In the genomic region with DNA sequence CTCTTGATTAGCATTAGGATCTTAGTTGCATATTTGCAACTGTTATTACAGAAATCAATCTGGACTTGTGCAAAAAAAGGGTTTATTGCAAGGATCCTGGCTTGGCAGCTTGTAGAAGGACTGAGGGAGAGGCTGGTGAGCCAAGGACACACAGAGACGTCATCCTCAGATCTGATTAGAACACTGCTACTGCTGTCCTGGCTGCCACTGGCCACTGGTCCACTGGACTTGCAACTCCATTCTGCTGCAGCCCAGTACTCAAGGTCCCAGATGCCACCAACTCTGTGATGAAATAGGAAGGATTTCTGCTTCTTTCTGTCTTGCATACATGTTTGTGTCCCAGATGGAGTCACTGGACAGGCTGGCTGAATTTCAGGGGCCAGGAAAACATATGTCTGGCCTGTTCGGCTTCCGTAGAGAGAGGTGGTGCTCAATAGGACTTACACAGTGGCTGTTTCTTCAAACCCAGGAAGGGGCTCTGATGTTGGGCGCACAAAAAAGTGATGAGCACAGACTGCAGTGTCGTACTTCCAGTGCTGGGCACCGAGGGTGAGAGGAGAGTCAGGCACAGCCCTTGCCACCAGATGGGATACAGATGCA, we compare ENCODE assay signal across 16 cellular contexts.
DNase-seq lines count a peak whose midpoint lies in the region; ATAC-seq and TF ChIP-seq lines count a peak whose summit lies in the region.
"Had no signal": no experiment of that assay in that cellular context is flagged by ENCODE, and none has a peak within 500 bp of the region (broad histone marks: within the 10 kb centered on the region; RNA-seq: fewer than 3 reads in every experiment).

No MANE protein-coding gene starts in this region.

- no peaks in the 10 kb centered on the region for H3K4me1 Mint-ChIP-seq in activated CD8-positive, alpha-beta memory T cell treated with anti-CD3 and anti-CD28 coated beads, Interleukin-2, amount 10 ng/mL, durations not matched to agents 7 days and 5 days
- no peaks in the 10 kb centered on the region for H3K4me1 Mint-ChIP-seq in activated naive CD4-positive, alpha-beta T cell treated with anti-CD3 and anti-CD28 coated beads, Interleukin-2, amount 10 ng/mL, durations not matched to agents 7 days and 5 days

- CTCF ChIA-PET in activated CD8-positive, alpha-beta memory T cell treated with anti-CD3 and anti-CD28 coated beads, Interleukin-2, amount 10 ng/mL, durations not matched to agents 7 days and 5 days (lab: Charles Lee) = interaction anchor here (0.7 kb wide), 1 partner anchor 843 kb away, joined by 3 read pairs; no protein-coding TSS in a partner anchor
- CTCF ChIA-PET in activated naive CD4-positive, alpha-beta T cell treated with anti-CD3 and anti-CD28 coated beads, Interleukin-2, amount 10 ng/mL, durations not matched to agents 7 days and 5 days (lab: Charles Lee) = no interaction called here

- TF ChIP-seq POLR2A in adrenal gland (IDR thresholded peaks at IDR 0.05) (no peak), esophagus squamous epithelium (IDR thresholded peaks at IDR 0.05) (no peak)

- no peaks in the 10 kb centered on the region for H3K4me1 ChIP-seq in adrenal gland (replicated peaks in 1 of 2)
- H3K4me1 ChIP-seq in esophagus squamous epithelium = peaks cover 0 to 13% (median 0%) of the 10 kb centered on the region in 3 donors
- H3K4me1 ChIP-seq: BE2C had no signal

- TF ChIP-seq CTCF in adrenal gland (IDR thresholded peaks at IDR 0.05) (peak in 3 of 6 experiments; percentile 4 to 23 (median 21)), esophagus squamous epithelium (IDR thresholded peaks at IDR 0.05) (no peak)

- peak overlapping the region in 2 of 5 donors; percentile 9 to 41 for H3K27ac ChIP-seq in adrenal gland
- H3K27ac ChIP-seq in esophagus squamous epithelium = peak overlapping the region in 3 of 4 donors; percentile 9 to 21 (median 16)

- H3K9me3 ChIP-seq in adrenal gland (replicated peaks in 1 of 3) (no peaks in the 10 kb centered on the region), esophagus squamous epithelium (peaks cover 0 to 15% (median 6%) of the 10 kb centered on the region in 3 donors)

- H3K4me3 Mint-ChIP-seq in activated CD8-positive, alpha-beta memory T cell treated with anti-CD3 and anti-CD28 coated beads, Interleukin-2, amount 10 ng/mL, durations not matched to agents 7 days and 5 days = no peak overlapping the region
- no peak overlapping the region for H3K4me3 Mint-ChIP-seq in activated naive CD4-positive, alpha-beta T cell treated with anti-CD3 and anti-CD28 coated beads, Interleukin-2, amount 10 ng/mL, durations not matched to agents 7 days and 5 days
- H3K4me3 Mint-ChIP-seq: CD4-positive, alpha-beta T cell had no signal

- no peak overlapping the region for H3K27ac Mint-ChIP-seq in activated CD8-positive, alpha-beta memory T cell treated with anti-CD3 and anti-CD28 coated beads, Interleukin-2, amount 10 ng/mL, durations not matched to agents 7 days and 5 days
- no peak overlapping the region for H3K27ac Mint-ChIP-seq in activated naive CD4-positive, alpha-beta T cell treated with anti-CD3 and anti-CD28 coated beads, Interleukin-2, amount 10 ng/mL, durations not matched to agents 7 days and 5 days
- H3K27ac Mint-ChIP-seq: CD4-positive, alpha-beta T cell had no signal

- H3K27me3 ChIP-seq in adrenal gland (no peaks in the 10 kb centered on the region), esophagus squamous epithelium (no peaks in the 10 kb centered on the region)
- H3K27me3 ChIP-seq: BE2C had no signal

- no peak overlapping the region for H3K4me3 ChIP-seq in adrenal gland
- H3K4me3 ChIP-seq in esophagus squamous epithelium = no peak overlapping the region

- WGBS in adrenal gland, 4 donors = 82 to 85% (median 83%) methylated on average over 6 of the region's 6 CpGs
- 79 to 84% methylated on average over 6 of the region's 6 CpGs for WGBS in esophagus squamous epithelium, 2 donors

- H3K36me3 ChIP-seq in adrenal gland (replicated peaks in 1 of 2) (no peaks in the 10 kb centered on the region), esophagus squamous epithelium (no peaks in the 10 kb centered on the region)
- H3K36me3 ChIP-seq: BE2C had no signal

- no peaks in the 10 kb centered on the region for H3K9me3 Mint-ChIP-seq in activated CD8-positive, alpha-beta memory T cell treated with anti-CD3 and anti-CD28 coated beads, Interleukin-2, amount 10 ng/mL, durations not matched to agents 7 days and 5 days (ENCODE audit: low read depth)
- H3K9me3 Mint-ChIP-seq in activated naive CD4-positive, alpha-beta T cell treated with anti-CD3 and anti-CD28 coated beads, Interleukin-2, amount 10 ng/mL, durations not matched to agents 7 days and 5 days = no peaks in the 10 kb centered on the region

- no peak for ATAC-seq in activated CD8-positive, alpha-beta memory T cell treated with anti-CD3 and anti-CD28 coated beads, Interleukin-2, amount 10 ng/mL, durations not matched to agents 7 days and 5 days
- ATAC-seq in GM19397 (IDR thresholded peaks at IDR 0.05; ENCODE audit: unreplicated experiment) = no peak

- no peaks in the 10 kb centered on the region for H3K36me3 Mint-ChIP-seq in activated CD8-positive, alpha-beta memory T cell treated with anti-CD3 and anti-CD28 coated beads, Interleukin-2, amount 10 ng/mL, durations not matched to agents 7 days and 5 days
- H3K36me3 Mint-ChIP-seq in activated naive CD4-positive, alpha-beta T cell treated with anti-CD3 and anti-CD28 coated beads, Interleukin-2, amount 10 ng/mL, durations not matched to agents 7 days and 5 days = no peaks in the 10 kb centered on the region

- H3K27me3 Mint-ChIP-seq in activated CD8-positive, alpha-beta memory T cell treated with anti-CD3 and anti-CD28 coated beads, Interleukin-2, amount 10 ng/mL, durations not matched to agents 7 days and 5 days = peaks cover 16% of the 10 kb centered on the region
- peaks cover 11% of the 10 kb centered on the region for H3K27me3 Mint-ChIP-seq in activated naive CD4-positive, alpha-beta T cell treated with anti-CD3 and anti-CD28 coated beads, Interleukin-2, amount 10 ng/mL, durations not matched to agents 7 days and 5 days

- intact Hi-C loops in adrenal gland (cut with DNase I) (no loop called here), esophagus squamous epithelium (cut with DNase I) (no loop called here), posterior vena cava (cut with DNase I) (no loop called here)

- peak; percentile 5 for DNase-seq in activated CD8-positive, alpha-beta memory T cell treated with anti-CD3 and anti-CD28 coated beads, Interleukin-2, amount 10 ng/mL, durations not matched to agents 7 days and 5 days
- DNase-seq in adrenal gland (peak; percentile 60 to 94 (median 86)), esophagus squamous epithelium (lab: John Stamatoyannopoulos, UW) (no peak), posterior vena cava (ENCODE audit: low spot score) (peak; percentile 28), MV-4-11 (lab: John Stamatoyannopoulos, UW) (no peak)
- DNase-seq in activated naive CD4-positive, alpha-beta T cell treated with anti-CD3 and anti-CD28 coated beads, Interleukin-2, amount 10 ng/mL, durations not matched to agents 7 days and 5 days = no peak
- DNase-seq: BE2C; CD4-positive, alpha-beta T cell; HCEC 1CT; IMR-90; NCI-H1105 treated with DMSO at 0.1 percent for 48 hours; NCI-H187; NCI-H526 treated with DMSO at 0.1 percent for 48 hours; NK-92 treated with Interleukin-12 subunit alpha and Interleukin-12 subunit beta, amount 100 ng/mL, for 24 hours; SIG-M5 had no signal

Comparison
In these comparisons a context has a peak if more than half of its experiments do, and no peak if none do; other contexts are left out.
1. DNase-seq: peak in activated CD8-positive, alpha-beta memory T cell treated with anti-CD3 and anti-CD28 coated beads, Interleukin-2, amount 10 ng/mL, durations not matched to agents 7 days and 5 days (single experiment), adrenal gland (7 of 7) and posterior vena cava (single experiment); none in esophagus squamous epithelium (single experiment), MV-4-11 (single experiment) and activated naive CD4-positive, alpha-beta T cell treated with anti-CD3 and anti-CD28 coated beads, Interleukin-2, amount 10 ng/mL, durations not matched to agents 7 days and 5 days (single experiment).